In the genomic region with DNA sequence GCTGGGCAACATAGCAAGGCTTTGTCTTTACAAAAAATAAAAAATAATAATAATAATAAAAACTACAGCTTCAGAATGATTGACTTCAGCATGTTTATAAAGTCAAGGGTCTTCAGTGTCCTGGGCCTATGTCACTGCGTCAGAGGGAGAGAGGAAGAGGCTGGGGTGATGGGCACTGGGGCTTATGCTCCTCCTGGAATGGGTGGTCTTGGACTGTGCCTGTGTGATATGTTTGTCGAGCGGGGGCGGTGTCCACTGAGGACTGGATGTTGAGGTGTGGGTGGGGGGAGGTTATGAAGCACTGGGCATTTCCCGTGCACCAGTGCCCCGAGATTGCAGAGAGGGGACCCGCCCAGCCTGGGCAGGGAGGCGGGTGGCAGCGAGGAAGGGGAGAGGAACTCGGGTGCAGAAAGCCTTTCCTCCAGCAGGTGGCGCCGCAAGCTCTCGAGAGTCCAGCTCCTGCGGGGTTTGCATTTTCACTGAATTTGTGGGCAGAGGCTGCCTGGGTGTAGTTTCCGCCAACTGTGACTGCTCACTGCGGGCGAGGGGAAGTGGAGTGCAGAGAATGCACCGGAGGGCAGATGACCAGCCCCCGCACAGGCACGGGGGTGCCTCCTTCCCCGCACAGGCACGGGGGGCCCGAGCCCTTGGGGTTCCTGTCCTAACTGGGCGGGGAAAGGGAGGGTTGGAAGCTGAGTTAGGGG, we compare ENCODE assay signal across 8 cellular contexts.
DNase-seq lines count a peak whose midpoint lies in the region; ATAC-seq and TF ChIP-seq lines count a peak whose summit lies in the region.

No MANE protein-coding gene starts in this region.

- no peaks in the 10 kb centered on the region for H3K36me3 Mint-ChIP-seq in CD4-positive, alpha-beta T cell (ENCODE audit: low read depth)
- H3K36me3 Mint-ChIP-seq in activated CD4-positive, alpha-beta memory T cell treated with anti-CD3 and anti-CD28 coated beads for 36 hours = no peaks in the 10 kb centered on the region
- no peaks in the 10 kb centered on the region for H3K36me3 Mint-ChIP-seq in memory B cell

- DNase-seq in CD4-positive, alpha-beta T cell = peak; percentile 92 to 99 (median 98)
- DNase-seq in NCI-H774 (lab: John Stamatoyannopoulos, UW) (peak; percentile 85), memory B cell (ENCODE audit: low spot score in 2 of 2) (peak; percentile 97 to 99)
- DNase-seq in activated CD4-positive, alpha-beta memory T cell treated with anti-CD3 and anti-CD28 coated beads for 36 hours = peak; percentile 97
- peak; percentile 96 for DNase-seq in effector CD4-positive, alpha-beta T cell
- DNase-seq in stimulated activated CD8-positive, alpha-beta memory T cell treated with anti-CD3 and anti-CD28 coated beads, Interleukin-15, amount 100 ng/mL, for 1 hour (ENCODE audit: low read depth) = peak; percentile 99

- intact Hi-C loops in CD4-positive, alpha-beta T cell (cut with DNase I, micrococcal nuclease) = loop anchor here (1.0 to 5.0 kb wide), 8 partner anchors 43 to 164 kb away; no protein-coding TSS in a partner anchor
- intact Hi-C loops in activated CD4-positive, alpha-beta memory T cell treated with anti-CD3 and anti-CD28 coated beads for 36 hours (cut with micrococcal nuclease) = loop anchor here (1.0 to 10.0 kb wide), 2 partner anchors 164 to 503 kb away; no protein-coding TSS in a partner anchor

- POLR2A ChIA-PET in CD4-positive, alpha-beta T cell (lab: Charles Lee) = interaction anchor here (0.7 to 5.7 kb wide), 33 partner anchors 9 to 627 kb away, joined by 3 to 91 read pairs (median 6); a partner anchor contains a TSS
- POLR2A ChIA-PET in activated CD4-positive, alpha-beta memory T cell treated with anti-CD3 and anti-CD28 coated beads for 36 hours (lab: Charles Lee) = interaction anchor here (0.6 to 1.5 kb wide), 11 partner anchors 10 to 292 kb away, joined by 3 to 5 read pairs (median 3); no protein-coding TSS in a partner anchor

- ATAC-seq in CD4-positive, alpha-beta T cell (ENCODE audit: poor library complexity) = peak; percentile 84
- ATAC-seq in GM19372 (IDR thresholded peaks at IDR 0.05; ENCODE audit: low read depth, unreplicated experiment) (peak; percentile 75), HG03571 (IDR thresholded peaks at IDR 0.05; ENCODE audit: unreplicated experiment) (peak; percentile 70), memory B cell (ENCODE audit: low read depth) (peak; percentile 87)

- H3K4me3 Mint-ChIP-seq in CD4-positive, alpha-beta T cell = peak overlapping the region; percentile 90
- peak overlapping the region; percentile 64 for H3K4me3 Mint-ChIP-seq in activated CD4-positive, alpha-beta memory T cell treated with anti-CD3 and anti-CD28 coated beads for 36 hours
- H3K4me3 Mint-ChIP-seq in memory B cell = peak overlapping the region; percentile 85

- peak overlapping the region; percentile 88 for H3K27ac Mint-ChIP-seq in CD4-positive, alpha-beta T cell
- peak overlapping the region; percentile 78 for H3K27ac Mint-ChIP-seq in activated CD4-positive, alpha-beta memory T cell treated with anti-CD3 and anti-CD28 coated beads for 36 hours
- H3K27ac Mint-ChIP-seq in memory B cell = peak overlapping the region; percentile 93

- no peaks in the 10 kb centered on the region for H3K27me3 ChIP-seq in CD4-positive, alpha-beta T cell (ENCODE audit: control insufficient read depth, insufficient read depth, low read length)

- H3K27me3 Mint-ChIP-seq in CD4-positive, alpha-beta T cell = no peaks in the 10 kb centered on the region
- H3K27me3 Mint-ChIP-seq in activated CD4-positive, alpha-beta memory T cell treated with anti-CD3 and anti-CD28 coated beads for 36 hours = no peaks in the 10 kb centered on the region
- no peaks in the 10 kb centered on the region for H3K27me3 Mint-ChIP-seq in memory B cell

- peak overlapping the region; percentile 47 for H3K27ac ChIP-seq in CD4-positive, alpha-beta T cell (ENCODE audit: low read depth, low read length)

- peaks cover 60% of the 10 kb centered on the region for H3K4me1 Mint-ChIP-seq in CD4-positive, alpha-beta T cell (ENCODE audit: low read depth)
- peaks cover 39% of the 10 kb centered on the region for H3K4me1 Mint-ChIP-seq in activated CD4-positive, alpha-beta memory T cell treated with anti-CD3 and anti-CD28 coated beads for 36 hours (ENCODE audit: low read depth)
- peaks cover 31% of the 10 kb centered on the region for H3K4me1 Mint-ChIP-seq in memory B cell

- peak; percentile 92 for TF ChIP-seq CTCF in CD4-positive, alpha-beta T cell (IDR thresholded peaks at IDR 0.05)

- no peaks in the 10 kb centered on the region for H3K9me3 Mint-ChIP-seq in CD4-positive, alpha-beta T cell
- H3K9me3 Mint-ChIP-seq in activated CD4-positive, alpha-beta memory T cell treated with anti-CD3 and anti-CD28 coated beads for 36 hours = peaks cover 10% of the 10 kb centered on the region
- H3K9me3 Mint-ChIP-seq in memory B cell = no peaks in the 10 kb centered on the region

- H3K9me3 ChIP-seq in CD4-positive, alpha-beta T cell (ENCODE audit: control insufficient read depth, low read length) = no peaks in the 10 kb centered on the region

- CTCF ChIA-PET in CD4-positive, alpha-beta T cell (lab: Charles Lee) = interaction anchor here (0.6 to 5.2 kb wide), 37 partner anchors 9 to 701 kb away, joined by 3 to 51 read pairs (median 4); no protein-coding TSS in a partner anchor
- CTCF ChIA-PET in activated CD4-positive, alpha-beta memory T cell treated with anti-CD3 and anti-CD28 coated beads for 36 hours (lab: Charles Lee) = interaction anchor here (0.6 to 5.3 kb wide), 30 partner anchors 10 to 192 kb away, joined by 3 to 65 read pairs (median 6); no protein-coding TSS in a partner anchor

Comparison
In these comparisons a context has a peak if more than half of its experiments do, and no peak if none do; other contexts are left out.
1. Peak in every context shown above with its lines: DNase-seq, ATAC-seq and H3K27ac ChIP-seq.